9 cellular contexts compared by ENCODE assay signal in the genomic region with DNA sequence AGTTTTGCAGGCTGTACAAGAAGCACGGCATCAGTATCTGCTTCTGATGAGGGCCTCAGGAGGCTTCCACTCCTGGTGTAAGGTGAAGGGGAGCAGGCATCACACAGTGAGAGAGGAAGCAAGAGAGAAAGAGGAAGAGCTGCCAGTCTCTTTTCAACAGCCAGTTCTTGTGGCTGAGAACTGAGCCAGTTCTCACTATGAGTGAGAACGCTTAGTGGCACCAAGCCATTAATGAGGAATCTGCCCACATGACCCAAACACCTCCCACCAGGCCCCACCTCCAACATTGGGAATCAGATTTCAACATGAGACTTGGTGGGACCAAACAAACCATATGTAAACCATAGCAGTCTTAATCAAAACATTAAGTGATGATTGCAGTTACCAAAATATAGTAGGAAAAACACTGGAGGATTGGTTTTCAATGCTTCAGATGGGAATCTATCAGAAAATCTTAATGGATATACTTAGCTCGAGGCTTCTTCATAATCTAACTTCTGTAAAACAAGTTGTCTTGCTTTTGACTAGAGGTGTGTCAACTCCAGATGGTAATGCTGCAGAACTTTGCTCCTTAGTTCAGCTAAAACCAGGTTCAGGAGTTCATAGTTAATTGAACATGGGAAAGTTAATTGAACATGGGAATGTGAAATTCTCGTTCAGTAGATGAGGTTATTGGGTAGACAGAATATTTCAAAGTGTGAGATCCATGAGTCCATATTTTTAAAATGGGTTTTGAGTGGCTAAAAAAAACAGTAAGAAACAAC. TPM values are rescaled to one million over a fixed set of nuclear protein-coding genes. Genes with fewer than 3 reads are reported as not detected.
DNase-seq lines count a peak whose midpoint lies in the region; ATAC-seq and TF ChIP-seq lines count a peak whose summit lies in the region.
"Had no signal": no experiment of that assay in that cellular context is flagged by ENCODE, and none has a peak within 500 bp of the region (broad histone marks: within the 10 kb centered on the region; RNA-seq: fewer than 3 reads in every experiment).

No MANE protein-coding gene starts in this region.

- DNase-seq in GM12864 (ENCODE audit: low read depth) = peak; percentile 4
- no peak for DNase-seq in NCI-H82 (lab: John Stamatoyannopoulos, UW)
- no peak for DNase-seq in dermis blood vessel endothelial cell
- no peak for DNase-seq in chondrocyte (ENCODE audit: low spot score)
- DNase-seq: DND-41 had no signal

- H3K9me3 Mint-ChIP-seq in chondrocyte (ENCODE audit: low read depth) = peaks cover 2% of the 10 kb centered on the region

- H3K27ac Mint-ChIP-seq in chondrocyte (ENCODE audit: unreplicated experiment) = no peak overlapping the region

- H3K4me3 Mint-ChIP-seq in chondrocyte (ENCODE audit: unreplicated experiment) = no peak overlapping the region

- no peak overlapping the region for H3K4me3 ChIP-seq in GM12864 (ENCODE audit: low read depth, low read length)

- peak; percentile 71 for ATAC-seq in GM21515 (IDR thresholded peaks at IDR 0.05; ENCODE audit: unreplicated experiment)
- ATAC-seq in HG03469 (IDR thresholded peaks at IDR 0.05; ENCODE audit: unreplicated experiment) = peak; percentile 87
- peak; percentile 49 for ATAC-seq in esophagus mucosa
- no peak for ATAC-seq in HG02840 (IDR thresholded peaks at IDR 0.05; ENCODE audit: low FRiP score, unreplicated experiment)

- no peaks in the 10 kb centered on the region for H3K27me3 Mint-ChIP-seq in chondrocyte (ENCODE audit: low read depth)

- H3K36me3 Mint-ChIP-seq in chondrocyte (ENCODE audit: low read depth) = no peaks in the 10 kb centered on the region

- H3K4me1 Mint-ChIP-seq in chondrocyte (ENCODE audit: low read depth) = peaks cover 58% of the 10 kb centered on the region

- TF ChIP-seq CTCF in GM12864 (IDR thresholded peaks at IDR 0.05; ENCODE audit: low read depth, low read length, missing control alignments) (no peak), chondrocyte (IDR thresholded peaks at IDR 0.05) (no peak)

RNA-seq across cellular contexts. Expression of gene FAR1, which starts 12.2 kb away (rescaled TPM):
- total RNA-seq in esophagus mucosa (113 TPM), dermis blood vessel endothelial cell (76.2 and 115 TPM in 2 replicates), chondrocyte (70.5 to 77.4 TPM (median 74.6 TPM) in 3 replicates)
